In the genomic region with DNA sequence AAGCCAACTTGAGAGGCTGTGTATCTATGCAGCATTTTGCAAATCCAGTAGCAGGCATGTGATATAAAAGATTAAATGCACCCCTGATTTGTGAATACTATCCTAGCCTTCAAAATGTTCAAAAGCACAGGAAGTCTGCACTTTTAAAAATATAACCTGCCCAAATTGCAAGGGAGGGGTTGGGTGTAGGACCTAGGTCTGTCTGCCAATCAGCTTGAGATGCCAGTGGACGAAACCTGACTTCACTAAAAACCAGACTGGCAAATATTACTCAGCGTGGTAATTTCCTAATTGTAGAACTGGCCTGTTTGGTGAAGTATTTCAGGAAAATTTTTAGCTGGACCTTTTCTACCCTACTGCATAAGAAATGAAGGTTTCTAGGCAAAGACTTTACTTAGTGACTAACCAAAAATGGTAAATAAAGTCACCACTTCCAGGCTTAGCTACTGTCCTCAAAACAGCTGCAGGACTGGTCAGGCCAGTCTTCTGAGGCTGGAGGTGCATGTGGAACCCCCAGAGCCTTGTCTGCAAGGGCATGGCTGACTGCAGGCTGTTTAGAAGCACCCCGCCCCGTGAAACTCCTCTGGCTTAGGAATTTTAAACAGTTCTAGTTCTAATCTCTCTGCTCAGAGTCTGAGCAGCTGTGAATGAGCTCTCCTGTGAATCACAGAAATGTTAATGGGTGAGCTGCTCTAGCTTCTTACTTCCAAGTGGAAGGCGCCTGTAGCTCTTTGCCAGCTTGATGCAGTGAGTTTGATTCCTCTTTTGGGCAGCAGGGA, we compare ENCODE assay signal across 9 cellular contexts.
DNase-seq lines count a peak whose midpoint lies in the region; ATAC-seq and TF ChIP-seq lines count a peak whose summit lies in the region.
"Had no signal": no experiment of that assay in that cellular context is flagged by ENCODE, and none has a peak within 500 bp of the region (broad histone marks: within the 10 kb centered on the region; RNA-seq: fewer than 3 reads in every experiment).

No MANE protein-coding gene starts in this region.

- intact Hi-C loops in left ventricle myocardium superior (cut with micrococcal nuclease) (no loop called here), posterior cingulate gyrus (cut with DNase I) (no loop called here)

- peak; percentile 57 for ATAC-seq in GM18508 (IDR thresholded peaks at IDR 0.05; ENCODE audit: insufficient read depth, unreplicated experiment)
- peak; percentile 25 for ATAC-seq in GM21515 (IDR thresholded peaks at IDR 0.05; ENCODE audit: unreplicated experiment)
- ATAC-seq in HG03354 (IDR thresholded peaks at IDR 0.05; ENCODE audit: poor library complexity, severe bottlenecking, unreplicated experiment): peak; percentile 60
- ATAC-seq in left ventricle myocardium superior: peak; percentile 52

- no peak for TF ChIP-seq CTCF in GM13976 (IDR thresholded peaks at IDR 0.05; ENCODE audit: borderline replicate concordance, control extremely low read depth, extremely low read depth, insufficient read depth, missing control alignments)

- DNase-seq in left ventricle myocardium superior (no peak), NCI-H2081 treated with DMSO at 0.1 percent for 48 hours (lab: John Stamatoyannopoulos, UW) (no peak), posterior cingulate gyrus (no peak), GM13976 (ENCODE audit: low spot score) (no peak)
- no peak for DNase-seq in stimulated activated CD4-positive, alpha-beta T cell treated with anti-CD3 and anti-CD28 coated beads, Interleukin-2, amount 100 ng/mL, for 48 hours
- DNase-seq: stimulated activated CD4-positive, alpha-beta T cell treated with anti-CD3 and anti-CD28 coated beads, Interleukin-4, amount 100 ng/mL, for 1 hour had no signal

- in situ Hi-C loops in GM13976 (cut with MboI; ENCODE audit: low sequenced_read_pairs, unreplicated experiment): no loop called here
